ENCODE assay signal across 7 cellular contexts in the genomic region with DNA sequence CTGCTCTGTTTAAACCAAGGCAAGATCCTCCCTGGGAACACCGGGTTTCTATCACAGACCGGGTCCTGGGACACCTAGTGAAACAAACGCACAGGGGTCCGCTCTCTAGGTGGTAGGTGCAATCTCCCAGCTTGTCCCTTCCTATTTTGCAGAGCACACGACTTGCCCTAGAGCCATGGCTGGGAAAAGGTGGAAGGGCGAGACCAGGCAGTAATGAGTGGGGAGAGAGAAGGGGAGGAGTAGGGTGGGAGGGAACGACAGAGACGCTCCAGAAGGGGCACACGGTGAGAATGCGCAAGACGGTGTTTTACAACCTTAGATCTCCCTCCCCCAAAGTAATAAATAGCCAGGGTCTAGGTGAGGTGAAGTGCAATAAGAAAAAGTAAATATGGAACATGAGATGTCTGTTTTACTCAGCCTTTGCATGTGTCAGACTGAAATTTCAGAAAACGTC. TPM values are rescaled to one million over a fixed set of nuclear protein-coding genes. Genes with fewer than 3 reads are reported as not detected.
DNase-seq lines count a peak whose midpoint lies in the region; ATAC-seq lines count a peak whose summit lies in the region.

No MANE protein-coding gene starts in this region.

- H3K36me3 Mint-ChIP-seq in activated naive CD8-positive, alpha-beta T cell treated with anti-CD3 and anti-CD28 coated beads, Interleukin-2, amount 10 ng/mL, durations not matched to agents 7 days and 5 days = peaks cover 1% of the 10 kb centered on the region

- no peaks in the 10 kb centered on the region for H3K4me1 ChIP-seq in effector memory CD4-positive, alpha-beta T cell (ENCODE audit: control insufficient read depth, insufficient read depth, low read length, poor library complexity, severe bottlenecking)

- peak; percentile 26 for ATAC-seq in HG02610 (IDR thresholded peaks at IDR 0.05; ENCODE audit: unreplicated experiment)
- ATAC-seq in activated naive CD8-positive, alpha-beta T cell treated with anti-CD3 and anti-CD28 coated beads, Interleukin-2, amount 10 ng/mL, durations not matched to agents 7 days and 5 days (ENCODE audit: low read depth) = no peak
- ATAC-seq in stimulated activated naive CD8-positive, alpha-beta T cell treated with anti-CD3 and anti-CD28 coated beads, Interleukin-15, amount 100 ng/mL, for 72 hours = peak; percentile 27
- no peak for ATAC-seq in HG02678 (IDR thresholded peaks at IDR 0.05; ENCODE audit: unreplicated experiment)

- peaks cover 19% of the 10 kb centered on the region for H3K27me3 ChIP-seq in effector memory CD4-positive, alpha-beta T cell (replicated peaks; ENCODE audit: control insufficient read depth, insufficient read depth, low read length, poor library complexity, severe bottlenecking)

- peaks cover 7% of the 10 kb centered on the region for H3K4me1 Mint-ChIP-seq in activated naive CD8-positive, alpha-beta T cell treated with anti-CD3 and anti-CD28 coated beads, Interleukin-2, amount 10 ng/mL, durations not matched to agents 7 days and 5 days
- H3K4me1 Mint-ChIP-seq in stimulated activated naive CD8-positive, alpha-beta T cell treated with anti-CD3 and anti-CD28 coated beads, Interleukin-15, amount 100 ng/mL, for 72 hours = peaks cover 15% of the 10 kb centered on the region

- H3K4me3 Mint-ChIP-seq in activated naive CD8-positive, alpha-beta T cell treated with anti-CD3 and anti-CD28 coated beads, Interleukin-2, amount 10 ng/mL, durations not matched to agents 7 days and 5 days = peak overlapping the region; percentile 72
- peak overlapping the region; percentile 74 to 81 for H3K4me3 Mint-ChIP-seq in stimulated activated naive CD8-positive, alpha-beta T cell treated with anti-CD3 and anti-CD28 coated beads, Interleukin-15, amount 100 ng/mL, for 72 hours

- H3K27ac ChIP-seq in effector memory CD4-positive, alpha-beta T cell (ENCODE audit: insufficient read depth, low read length, poor library complexity, severe bottlenecking) = no peak overlapping the region

- H3K9me3 Mint-ChIP-seq in activated naive CD8-positive, alpha-beta T cell treated with anti-CD3 and anti-CD28 coated beads, Interleukin-2, amount 10 ng/mL, durations not matched to agents 7 days and 5 days = peaks cover 11% of the 10 kb centered on the region
- H3K9me3 Mint-ChIP-seq in stimulated activated naive CD8-positive, alpha-beta T cell treated with anti-CD3 and anti-CD28 coated beads, Interleukin-15, amount 100 ng/mL, for 72 hours = peaks cover 11 to 29% of the 10 kb centered on the region in 2 donors

- no peaks in the 10 kb centered on the region for H3K36me3 ChIP-seq in effector memory CD4-positive, alpha-beta T cell (ENCODE audit: control insufficient read depth, insufficient read depth, low read length)

- POLR2A ChIA-PET in activated naive CD8-positive, alpha-beta T cell treated with anti-CD3 and anti-CD28 coated beads, Interleukin-2, amount 10 ng/mL, durations not matched to agents 7 days and 5 days (lab: Charles Lee) = no interaction called here

- no peak overlapping the region for H3K27ac Mint-ChIP-seq in activated naive CD8-positive, alpha-beta T cell treated with anti-CD3 and anti-CD28 coated beads, Interleukin-2, amount 10 ng/mL, durations not matched to agents 7 days and 5 days
- peak overlapping the region in 1 of 2 donors; percentile 3 for H3K27ac Mint-ChIP-seq in stimulated activated naive CD8-positive, alpha-beta T cell treated with anti-CD3 and anti-CD28 coated beads, Interleukin-15, amount 100 ng/mL, for 72 hours

- no peak for DNase-seq in activated naive CD8-positive, alpha-beta T cell treated with anti-CD3 and anti-CD28 coated beads, Interleukin-2, amount 10 ng/mL, durations not matched to agents 7 days and 5 days
- DNase-seq in stimulated activated naive CD8-positive, alpha-beta T cell treated with anti-CD3 and anti-CD28 coated beads, Interleukin-15, amount 100 ng/mL, for 72 hours = no peak
- no peak for DNase-seq in hypothalamus (lab: John Stamatoyannopoulos, UW)
- no peak for DNase-seq in effector memory CD4-positive, alpha-beta T cell

- peak overlapping the region; percentile 75 for H3K4me3 ChIP-seq in iPS-18c (ENCODE audit: insufficient read depth, low read depth, low read length)
- H3K4me3 ChIP-seq in effector memory CD4-positive, alpha-beta T cell (ENCODE audit: insufficient read depth, low read depth, low read length, poor library complexity, severe bottlenecking) = no peak overlapping the region

- H3K9me3 ChIP-seq in iPS-18c (ENCODE audit: control insufficient read depth, insufficient read depth, low read length) = no peaks in the 10 kb centered on the region
- H3K9me3 ChIP-seq in effector memory CD4-positive, alpha-beta T cell (ENCODE audit: control insufficient read depth, low read length) = no peaks in the 10 kb centered on the region

- H3K27me3 Mint-ChIP-seq in activated naive CD8-positive, alpha-beta T cell treated with anti-CD3 and anti-CD28 coated beads, Interleukin-2, amount 10 ng/mL, durations not matched to agents 7 days and 5 days = peaks cover 80% of the 10 kb centered on the region
- H3K27me3 Mint-ChIP-seq in stimulated activated naive CD8-positive, alpha-beta T cell treated with anti-CD3 and anti-CD28 coated beads, Interleukin-15, amount 100 ng/mL, for 72 hours = peaks cover 91% of the 10 kb centered on the region

RNA-seq across cellular contexts. Expression of a gene that starts 9.3 kb away (rescaled TPM):
- not detected for total RNA-seq in activated naive CD8-positive, alpha-beta T cell treated with anti-CD3 and anti-CD28 coated beads, Interleukin-2, amount 10 ng/mL, durations not matched to agents 7 days and 5 days

Comparison
In these comparisons a context has a peak if more than half of its experiments do, and no peak if none do; other contexts are left out.
1. ATAC-seq: peak in HG02610 (single experiment) and stimulated activated naive CD8-positive, alpha-beta T cell treated with anti-CD3 and anti-CD28 coated beads, Interleukin-15, amount 100 ng/mL, for 72 hours (single experiment); none in activated naive CD8-positive, alpha-beta T cell treated with anti-CD3 and anti-CD28 coated beads, Interleukin-2, amount 10 ng/mL, durations not matched to agents 7 days and 5 days (single experiment) and HG02678 (single experiment).